In genomic region chr18:74499633-74500032, GRCh38 we compare ENCODE assay signal across 8 cellular contexts. TPM values are rescaled to one million over a fixed set of nuclear protein-coding genes. Genes with fewer than 3 reads are reported as not detected.
A peak's percentile ranks its signal among the peaks of the same experiment; 100 is the strongest.
DNase-seq lines count a peak whose midpoint lies in the region; ATAC-seq and TF ChIP-seq lines count a peak whose summit lies in the region.

No MANE protein-coding gene starts in this region.

- H3K27me3 ChIP-seq in foreskin keratinocyte, result no peaks in the 10 kb centered on the region
- H3K27me3 ChIP-seq in trophoblast cell (ENCODE audit: insufficient read depth, low read length), result no peaks in the 10 kb centered on the region
- H3K27me3 ChIP-seq in SJCRH30, result no peaks in the 10 kb centered on the region

- no peak overlapping the region for H2BK12ac ChIP-seq in trophoblast cell (ENCODE audit: low read length)

- H3K9me3 Mint-ChIP-seq in HFFc6, result no peaks in the 10 kb centered on the region
- no peaks in the 10 kb centered on the region for H3K9me3 Mint-ChIP-seq in activated T-cell treated with anti-CD3 and anti-CD28 coated beads, Interleukin-2, amount 50 U/mL, for 72 hours

- no peak overlapping the region for H3K23ac ChIP-seq in trophoblast cell (ENCODE audit: low read length)

- H3K79me1 ChIP-seq in trophoblast cell (ENCODE audit: low read length), result peaks cover 14% of the 10 kb centered on the region

- no peak overlapping the region for H2AK5ac ChIP-seq in trophoblast cell (ENCODE audit: low read length)

- H3K18ac ChIP-seq in trophoblast cell (ENCODE audit: low read length), result no peak overlapping the region

- ATAC-seq in activated T-cell treated with anti-CD3 and anti-CD28 coated beads, Interleukin-2, amount 50 U/mL, for 72 hours (replicated peaks in 1 of 2), result peak in 1 of 2 donors; percentile 9
- peak; percentile 10 for ATAC-seq in foreskin keratinocyte

- H3K9ac ChIP-seq in trophoblast cell (ENCODE audit: low read length), result no peak overlapping the region

- H3K4me3 ChIP-seq in GM12864 (ENCODE audit: low read depth, low read length) (peak overlapping the region; percentile 61), trophoblast cell (ENCODE audit: low read depth, low read length) (no peak overlapping the region), SJCRH30 (no peak overlapping the region)

- no peak overlapping the region for H2BK5ac ChIP-seq in trophoblast cell (ENCODE audit: low read depth, low read length, poor library complexity)

- H4K8ac ChIP-seq in trophoblast cell (ENCODE audit: low read depth, low read length), result peak overlapping the region; percentile 33

- peaks cover 20% of the 10 kb centered on the region; the same call in 1 of the 2 replicates for H3K36me3 Mint-ChIP-seq in HFFc6 (ENCODE audit: low read depth)
- peaks cover 12 to 31% of the 10 kb centered on the region in 2 donors for H3K36me3 Mint-ChIP-seq in activated T-cell treated with anti-CD3 and anti-CD28 coated beads, Interleukin-2, amount 50 U/mL, for 72 hours (ENCODE audit: insufficient read depth in 2 of 2)

- no peak overlapping the region for H2AFZ ChIP-seq in trophoblast cell (ENCODE audit: insufficient read depth, low read length, poor library complexity)

- peak overlapping the region; percentile 63; the same call in 1 of the 2 replicates for H3K4me3 Mint-ChIP-seq in HFFc6
- peak overlapping the region; percentile 97 to 98 for H3K4me3 Mint-ChIP-seq in activated T-cell treated with anti-CD3 and anti-CD28 coated beads, Interleukin-2, amount 50 U/mL, for 72 hours

- DNase-seq in GM12864 (ENCODE audit: low read depth), result peak; percentile 55
- no peak for DNase-seq in HFFc6
- peak; percentile 84 for DNase-seq in MV-4-11 (lab: John Stamatoyannopoulos, UW)
- peak; percentile 29 to 42 for DNase-seq in activated T-cell treated with anti-CD3 and anti-CD28 coated beads, Interleukin-2, amount 50 U/mL, for 72 hours
- peak in 1 of 2 donors; percentile 52 for DNase-seq in foreskin keratinocyte
- peak; percentile 77 to 89 for DNase-seq in trophoblast cell
- no peak for DNase-seq in SJCRH30
- DNase-seq in SHP77 treated with DMSO at 0.1 percent for 48 hours (lab: John Stamatoyannopoulos, UW), result no peak

- H2BK120ac ChIP-seq in trophoblast cell (ENCODE audit: insufficient read depth, low read length, poor library complexity), result no peak overlapping the region

- H3K4me1 ChIP-seq in foreskin keratinocyte, result peaks cover 8% of the 10 kb centered on the region
- H3K4me1 ChIP-seq in trophoblast cell (ENCODE audit: control insufficient read depth in 1 of 2, insufficient read depth in 2 of 2, low read length in 2 of 2), result peaks cover 18 to 19% of the 10 kb centered on the region in 2 experiments
- H3K4me1 ChIP-seq in SJCRH30, result 0 out of 2 replicates have a peak, but pooled peaks cover 4% of the 10 kb centered on the region

- H3K27ac Mint-ChIP-seq in HFFc6, result peak overlapping the region; percentile 70
- peak overlapping the region; percentile 91 for H3K27ac Mint-ChIP-seq in activated T-cell treated with anti-CD3 and anti-CD28 coated beads, Interleukin-2, amount 50 U/mL, for 72 hours

- H3K9me3 ChIP-seq in trophoblast cell (ENCODE audit: insufficient read depth, low read depth, low read length) (no peaks in the 10 kb centered on the region), SJCRH30 (replicated peaks) (no peaks in the 10 kb centered on the region)

- H3K27me3 Mint-ChIP-seq in HFFc6 (ENCODE audit: insufficient read depth), result peaks cover 4% of the 10 kb centered on the region
- no peaks in the 10 kb centered on the region for H3K27me3 Mint-ChIP-seq in activated T-cell treated with anti-CD3 and anti-CD28 coated beads, Interleukin-2, amount 50 U/mL, for 72 hours (ENCODE audit: low read depth)

- H3K36me3 ChIP-seq in trophoblast cell (ENCODE audit: control insufficient read depth in 1 of 2, insufficient read depth in 2 of 2, low read length in 2 of 2), result peaks cover 15 to 16% of the 10 kb centered on the region in 2 experiments
- no peaks in the 10 kb centered on the region for H3K36me3 ChIP-seq in SJCRH30

- peak overlapping the region; percentile 32 for H3K4me2 ChIP-seq in trophoblast cell (ENCODE audit: low read length)

- H3K4ac ChIP-seq in trophoblast cell (ENCODE audit: low read depth, low read length), result no peak overlapping the region

- TF ChIP-seq CTCF in GM12864 (IDR thresholded peaks at IDR 0.05; ENCODE audit: low read depth, low read length, missing control alignments), result no peak
- no peak for TF ChIP-seq CTCF in HFFc6 (IDR thresholded peaks at IDR 0.05)
- TF ChIP-seq CTCF in foreskin keratinocyte (conservative IDR thresholded peaks at IDR 0.05), result no peak

- H3K79me2 ChIP-seq in trophoblast cell (ENCODE audit: control insufficient read depth, insufficient read depth, low read length, poor library complexity), result peaks cover 18% of the 10 kb centered on the region

- H3K14ac ChIP-seq in trophoblast cell (ENCODE audit: low read length), result no peak overlapping the region

- WGBS in trophoblast cell (ENCODE audit: extremely low coverage, insufficient coverage, insufficient read length), result no CpG with 5 or more reads among the region's 9 CpGs

- H4K12ac ChIP-seq in trophoblast cell (ENCODE audit: low read depth, low read length), result no peak overlapping the region

- no peak overlapping the region for H4K91ac ChIP-seq in trophoblast cell (ENCODE audit: low read depth, low read length)

- H3K4me1 Mint-ChIP-seq in HFFc6 (ENCODE audit: low read depth), result peaks cover 28% of the 10 kb centered on the region
- H3K4me1 Mint-ChIP-seq in activated T-cell treated with anti-CD3 and anti-CD28 coated beads, Interleukin-2, amount 50 U/mL, for 72 hours (ENCODE audit: low read depth), result peaks cover 33% of the 10 kb centered on the region

- H3K27ac ChIP-seq in foreskin keratinocyte (peak overlapping the region; percentile 59), trophoblast cell (ENCODE audit: low read depth, low read length) (peak overlapping the region; percentile 69), SJCRH30 (no peak overlapping the region)

RNA-seq across cellular contexts. Expression of gene CNDP2, which starts 3.5 kb away (rescaled TPM):
- total RNA-seq in HFFc6 (2021; fragmentation: NEBNext Ultra II Directional; extraction: Animal tissue kit (Norgen Biotek cat#: 25700)), result 10 to 100 TPM; 79.7 to 95.4 (median 85.3) TPM
- 100 to 1,000 TPM; 211 to 212 TPM for total RNA-seq in activated T-cell treated with anti-CD3 and anti-CD28 coated beads, Interleukin-2, amount 50 U/mL, for 72 hours
- 108 and 143 TPM in 2 replicates for total RNA-seq in foreskin keratinocyte
- 120 and 141 TPM in 2 replicates for polyA plus RNA-seq in foreskin keratinocyte
- 190 and 204 TPM in 2 replicates for polyA plus RNA-seq in trophoblast cell (2013)
- total RNA-seq in SJCRH30 (2014; rRNA removed; shearing (Covaris generic)), result 44.3 and 52.7 TPM in 2 replicates

RNA-seq across cellular contexts. Expression of gene CNDP1, which starts 34.7 kb away (rescaled TPM):
- total RNA-seq in HFFc6 (2021; fragmentation: NEBNext Ultra II Directional; extraction: Animal tissue kit (Norgen Biotek cat#: 25700)), result not detected
- under 1 TPM in 1 of 2 donors, not detected in 1; 0.16 TPM for total RNA-seq in activated T-cell treated with anti-CD3 and anti-CD28 coated beads, Interleukin-2, amount 50 U/mL, for 72 hours
- not detected in 2 replicates for total RNA-seq in foreskin keratinocyte
- not detected in 2 replicates for polyA plus RNA-seq in foreskin keratinocyte
- polyA plus RNA-seq in trophoblast cell (2013), result 0.10 and 0.15 TPM in 2 replicates
- not detected in 2 replicates for total RNA-seq in SJCRH30 (2014; rRNA removed; shearing (Covaris generic))

RNA-seq across cellular contexts. Expression of gene DIPK1C, which starts 42.5 kb away (rescaled TPM):
- not detected for total RNA-seq in HFFc6 (2021; fragmentation: NEBNext Ultra II Directional; extraction: Animal tissue kit (Norgen Biotek cat#: 25700))
- total RNA-seq in activated T-cell treated with anti-CD3 and anti-CD28 coated beads, Interleukin-2, amount 50 U/mL, for 72 hours, result not detected
- not detected in 2 replicates for total RNA-seq in foreskin keratinocyte
- not detected in 2 replicates for polyA plus RNA-seq in foreskin keratinocyte
- not detected in 2 replicates for polyA plus RNA-seq in trophoblast cell (2013)
- total RNA-seq in SJCRH30 (2014; rRNA removed; shearing (Covaris generic)), result not detected in 2 replicates

Comparison
In these comparisons a context has a peak if more than half of its experiments do, and no peak if none do; other contexts are left out.
1. DNase-seq: peak in GM12864 (single experiment), MV-4-11 (single experiment), activated T-cell treated with anti-CD3 and anti-CD28 coated beads, Interleukin-2, amount 50 U/mL, for 72 hours (2 of 2) and trophoblast cell (2 of 2); none in HFFc6 (single experiment), SJCRH30 (0 of 2) and SHP77 treated with DMSO at 0.1 percent for 48 hours (single experiment).